In the genomic region with DNA sequence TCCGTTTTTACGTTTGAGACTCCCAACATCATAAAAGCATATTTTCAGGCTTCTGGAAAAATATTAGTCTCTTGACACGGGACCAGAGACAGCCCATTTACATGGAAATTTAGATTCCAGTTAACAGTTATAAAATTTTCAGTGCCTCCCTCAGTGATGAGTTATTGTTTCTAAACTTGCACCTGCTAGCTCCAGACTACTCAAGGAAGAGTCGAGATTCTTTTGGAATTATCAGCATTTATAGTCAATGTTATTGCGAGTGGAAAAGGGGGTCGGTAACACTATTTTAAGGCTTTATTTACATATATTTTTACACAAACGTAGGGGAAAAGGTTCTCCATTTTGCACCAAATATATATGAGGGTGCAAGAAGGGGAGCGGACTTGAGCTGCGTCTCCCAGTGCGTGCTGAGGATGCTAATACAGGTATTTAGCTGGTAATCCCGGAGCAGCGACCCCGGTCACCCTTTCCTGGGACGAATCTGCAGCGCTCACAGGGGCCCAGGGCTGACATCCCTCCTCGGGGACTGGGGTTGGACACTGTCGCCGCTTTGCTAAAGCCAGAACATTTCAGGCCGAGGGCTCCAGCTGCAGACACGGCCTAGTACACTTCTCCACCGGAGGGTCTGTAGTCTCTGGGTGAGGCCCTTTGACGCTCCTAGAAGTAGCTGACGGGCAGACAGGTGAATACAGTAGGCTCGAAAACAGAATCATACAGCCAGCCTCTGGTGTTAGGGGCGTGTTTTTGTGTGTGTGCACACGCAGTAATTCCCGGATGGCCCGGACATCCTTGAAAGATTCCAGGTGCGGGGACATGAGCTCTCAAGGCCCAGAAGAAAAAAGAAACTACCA, we compare ENCODE assay signal across 8 cellular contexts. TPM values are rescaled to one million over a fixed set of nuclear protein-coding genes. Genes with fewer than 3 reads are reported as not detected.
A peak's percentile ranks its signal among the peaks of the same experiment; 100 is the strongest.
DNase-seq lines count a peak whose midpoint lies in the region; ATAC-seq lines count a peak whose summit lies in the region.
"Had no signal": no experiment of that assay in that cellular context is flagged by ENCODE, and none has a peak within 500 bp of the region (broad histone marks: within the 10 kb centered on the region; RNA-seq: fewer than 3 reads in every experiment).

No MANE protein-coding gene starts in this region.

- H3K4me1 Mint-ChIP-seq in activated naive CD8-positive, alpha-beta T cell treated with anti-CD3 and anti-CD28 coated beads, Interleukin-2, amount 10 ng/mL, durations not matched to agents 7 days and 5 days, result peaks cover 34% of the 10 kb centered on the region

- H3K27ac ChIP-seq in HUES64 (ENCODE audit: low read depth, low read length) (peak overlapping the region; percentile 59; the same call in 1 of the 2 replicates), iPS-20b (ENCODE audit: low read length) (no peak overlapping the region), subcutaneous abdominal adipose tissue (ENCODE audit: low read depth, low read length) (peak overlapping the region; percentile 99)

- POLR2A ChIA-PET in activated naive CD8-positive, alpha-beta T cell treated with anti-CD3 and anti-CD28 coated beads, Interleukin-2, amount 10 ng/mL, durations not matched to agents 7 days and 5 days (lab: Charles Lee), result interaction anchor here (1.3 to 3.4 kb wide), 6 partner anchors 8 to 156 kb away, joined by 4 to 51 read pairs (median 5); partner anchors contain the start of genes CEP97, NXPE3, PCNP and RPL24

- H3K36me3 ChIP-seq in HUES64 (ENCODE audit: insufficient read depth, low read length) (peaks cover 33% of the 10 kb centered on the region), iPS-20b (ENCODE audit: insufficient read depth, low read depth, low read length) (peaks cover 33% of the 10 kb centered on the region), subcutaneous abdominal adipose tissue (ENCODE audit: control insufficient read depth in 5 of 5, insufficient read depth in 5 of 5, low read length in 5 of 5) (peaks cover 16 to 31% (median 28%) of the 10 kb centered on the region in 5 donors)

- DNase-seq in activated naive CD8-positive, alpha-beta T cell treated with anti-CD3 and anti-CD28 coated beads, Interleukin-2, amount 10 ng/mL, durations not matched to agents 7 days and 5 days, result no peak
- no peak for DNase-seq in activated gamma-delta T cell (lab: John Stamatoyannopoulos, UW)
- no peak for DNase-seq in stimulated activated CD4-positive, alpha-beta T cell treated with anti-CD3 and anti-CD28 coated beads, Interleukin-4, amount 100 ng/mL, for 1 hour
- DNase-seq in stimulated activated naive CD4-positive, alpha-beta T cell (lab: John Stamatoyannopoulos, UW), result no peak
- DNase-seq: NCI-H524 had no signal

- H3K27me3 ChIP-seq in HUES64 (ENCODE audit: insufficient read depth, low read length) (no peaks in the 10 kb centered on the region), iPS-20b (ENCODE audit: insufficient read depth, low read length) (no peaks in the 10 kb centered on the region), subcutaneous abdominal adipose tissue (ENCODE audit: control insufficient read depth in 5 of 5, insufficient read depth in 4 of 5, low read length in 5 of 5) (no peaks in the 10 kb centered on the region)

- no peaks in the 10 kb centered on the region for H3K27me3 Mint-ChIP-seq in activated naive CD8-positive, alpha-beta T cell treated with anti-CD3 and anti-CD28 coated beads, Interleukin-2, amount 10 ng/mL, durations not matched to agents 7 days and 5 days

- peak overlapping the region; percentile 96 for H3K27ac Mint-ChIP-seq in activated naive CD8-positive, alpha-beta T cell treated with anti-CD3 and anti-CD28 coated beads, Interleukin-2, amount 10 ng/mL, durations not matched to agents 7 days and 5 days

- ATAC-seq in activated naive CD8-positive, alpha-beta T cell treated with anti-CD3 and anti-CD28 coated beads, Interleukin-2, amount 10 ng/mL, durations not matched to agents 7 days and 5 days (ENCODE audit: low read depth), result no peak

- peak overlapping the region; percentile 54; the same call in 1 of the 2 replicates for H3K9ac ChIP-seq in HUES64 (ENCODE audit: low read depth, low read length)
- peak overlapping the region; percentile 72; the same call in 1 of the 2 replicates for H3K9ac ChIP-seq in iPS-20b (ENCODE audit: low read depth, low read length)
- H3K9ac ChIP-seq in subcutaneous abdominal adipose tissue (ENCODE audit: low read length in 5 of 5), result peak overlapping the region in 4 of 5 donors; percentile 53 to 77 (median 59)

- H3K9me3 ChIP-seq in HUES64 (ENCODE audit: insufficient read depth, low read depth, low read length) (no peaks in the 10 kb centered on the region; the same call in 1 of the 2 replicates), iPS-20b (ENCODE audit: insufficient read depth, low read depth, low read length) (no peaks in the 10 kb centered on the region), subcutaneous abdominal adipose tissue (ENCODE audit: control insufficient read depth in 5 of 5, low read length in 5 of 5) (no peaks in the 10 kb centered on the region)

- WGBS in HUES64, result 70% methylated on average over 26 of the region's 29 CpGs

- peaks cover 8% of the 10 kb centered on the region for H3K4me1 ChIP-seq in HUES64 (ENCODE audit: insufficient read depth, low read length)
- H3K4me1 ChIP-seq in iPS-20b (ENCODE audit: insufficient read depth, low read length), result peaks cover 8% of the 10 kb centered on the region; the same call in 1 of the 2 replicates
- H3K4me1 ChIP-seq in subcutaneous abdominal adipose tissue (ENCODE audit: control insufficient read depth in 5 of 5, insufficient read depth in 5 of 5, low read length in 5 of 5), result peaks cover 2 to 24% (median 20%) of the 10 kb centered on the region in 5 donors

- H3K4me3 Mint-ChIP-seq in activated naive CD8-positive, alpha-beta T cell treated with anti-CD3 and anti-CD28 coated beads, Interleukin-2, amount 10 ng/mL, durations not matched to agents 7 days and 5 days, result peak overlapping the region; percentile 84

- no peaks in the 10 kb centered on the region for H3K9me3 Mint-ChIP-seq in activated naive CD8-positive, alpha-beta T cell treated with anti-CD3 and anti-CD28 coated beads, Interleukin-2, amount 10 ng/mL, durations not matched to agents 7 days and 5 days

- H3K36me3 Mint-ChIP-seq in activated naive CD8-positive, alpha-beta T cell treated with anti-CD3 and anti-CD28 coated beads, Interleukin-2, amount 10 ng/mL, durations not matched to agents 7 days and 5 days, result peaks cover 13% of the 10 kb centered on the region

- H3K4me3 ChIP-seq in HUES64 (ENCODE audit: low read length) (peak overlapping the region; percentile 51), iPS-20b (ENCODE audit: low read length) (peak overlapping the region; percentile 78), subcutaneous abdominal adipose tissue (ENCODE audit: low read depth in 1 of 5, low read length in 5 of 5) (peak overlapping the region; percentile 33 to 100 (median 97))

RNA-seq across cellular contexts. Expression of gene ZBTB11, which starts 0.7 kb away (rescaled TPM):
- 7.9 TPM for polyA plus RNA-seq in HUES64 (2013, experiment 1 of 2)
- polyA plus RNA-seq in HUES64 (2013, experiment 2 of 2), result 8.2 TPM
- total RNA-seq in activated naive CD8-positive, alpha-beta T cell treated with anti-CD3 and anti-CD28 coated beads, Interleukin-2, amount 10 ng/mL, durations not matched to agents 7 days and 5 days, result 10 to 100 TPM; 35.0 to 35.3 TPM

RNA-seq across cellular contexts. Expression of gene RPL24, which starts 8.9 kb away (rescaled TPM):
- 2,302 TPM for polyA plus RNA-seq in HUES64 (2013, experiment 1 of 2)
- 2,440 TPM for polyA plus RNA-seq in HUES64 (2013, experiment 2 of 2)
- total RNA-seq in activated naive CD8-positive, alpha-beta T cell treated with anti-CD3 and anti-CD28 coated beads, Interleukin-2, amount 10 ng/mL, durations not matched to agents 7 days and 5 days, result 1,000 to 10,000 TPM; 1,017 to 1,034 TPM

RNA-seq across cellular contexts. Expression of gene CEP97, which starts 46.8 kb away (rescaled TPM):
- 6.0 TPM for polyA plus RNA-seq in HUES64 (2013, experiment 1 of 2)
- 7.0 TPM for polyA plus RNA-seq in HUES64 (2013, experiment 2 of 2)
- total RNA-seq in activated naive CD8-positive, alpha-beta T cell treated with anti-CD3 and anti-CD28 coated beads, Interleukin-2, amount 10 ng/mL, durations not matched to agents 7 days and 5 days, result 10 to 100 TPM; 21.5 TPM
